ENCODE assay signal across 1 cellular context in genomic region chr3:127598841-127599570, GRCh38.
TF ChIP-seq lines count a peak whose summit lies in the region.

No MANE protein-coding gene starts in this region.

TF ChIP-seq in IMR-90, 13 proteins besides CTCF, POLR2A, EP300 and RAD21 (continued from another document):
- TF ChIP-seq CEBPB (IDR thresholded peaks at IDR 0.05; ENCODE audit: low read depth, low read length) (no peak), ELK1 (IDR thresholded peaks at IDR 0.05; ENCODE audit: borderline replicate concordance, low read depth, low read length) (no peak), BHLHE40 (IDR thresholded peaks at IDR 0.05; ENCODE audit: low read depth, low read length) (no peak), MAZ (IDR thresholded peaks at IDR 0.05; ENCODE audit: borderline replicate concordance, low read depth, low read length) (no peak), MAFK (IDR thresholded peaks at IDR 0.05; ENCODE audit: low read depth, low read length) (no peak), USF2 (IDR thresholded peaks at IDR 0.05; ENCODE audit: low read depth, low read length) (no peak), NFE2L2 (IDR thresholded peaks at IDR 0.05; ENCODE audit: low read depth, low read length) (no peak), SMC3 (IDR thresholded peaks at IDR 0.05; ENCODE audit: low read depth, low read length) (no peak)
TF ChIP-seq in IMR-90: peak in this region for 0.
